34 cellular contexts compared by ENCODE assay signal in genomic region chr3:188721312-188721711, GRCh38.
"Had no signal": no experiment of that assay in that cellular context is flagged by ENCODE, and none has a peak within 500 bp of the region (broad histone marks: within the 10 kb centered on the region; RNA-seq: fewer than 3 reads in every experiment).

No MANE protein-coding gene starts in this region.

- H3K9me3 Mint-ChIP-seq: activated CD4-positive, alpha-beta T cell treated with anti-CD3 and anti-CD28 coated beads, Interleukin-2, amount 10 ng/mL, durations not matched to agents 24 days and 14 days; activated CD8-positive, alpha-beta T cell treated with anti-CD3 and anti-CD28 coated beads for 36 hours; activated naive CD4-positive, alpha-beta T cell treated with anti-CD3 and anti-CD28 coated beads, Interleukin-2, amount 50 U/mL, for 24 hours; activated naive CD8-positive, alpha-beta T cell treated with anti-CD3 and anti-CD28 coated beads, Interleukin-2, amount 10 ng/mL, durations not matched to agents 7 days and 5 days; activated T-cell treated with anti-CD3 and anti-CD28 coated beads, Interleukin-2, amount 50 U/mL, for 72 hours; activated T-helper 17 cell treated with anti-CD3 and anti-CD28 coated beads, Interleukin-2, amount 50 U/mL, for 72 hours; T-helper 1 cell treated with Interleukin-12 subunit alpha and Interleukin-12 subunit beta and Interleukin-4 antibody, amounts not matched to agents 30 μg/mL and 1 μg/mL, for 36 hours; T-helper 2 cell treated with Interferon-gamma antibody and Interleukin-4, amounts not matched to agents 5 μg/mL and 100 μg/mL, for 36 hours had no signal

- H3K4me3 Mint-ChIP-seq: activated CD4-positive, alpha-beta T cell treated with anti-CD3 and anti-CD28 coated beads, Interleukin-2, amount 10 ng/mL, durations not matched to agents 24 days and 14 days; activated CD8-positive, alpha-beta T cell treated with anti-CD3 and anti-CD28 coated beads for 36 hours; activated naive CD4-positive, alpha-beta T cell treated with anti-CD3 and anti-CD28 coated beads, Interleukin-2, amount 50 U/mL, for 24 hours; activated naive CD8-positive, alpha-beta T cell treated with anti-CD3 and anti-CD28 coated beads, Interleukin-2, amount 10 ng/mL, durations not matched to agents 7 days and 5 days; activated T-cell treated with anti-CD3 and anti-CD28 coated beads, Interleukin-2, amount 50 U/mL, for 72 hours; T-helper 1 cell treated with Interleukin-12 subunit alpha and Interleukin-12 subunit beta and Interleukin-4 antibody, amounts not matched to agents 30 μg/mL and 1 μg/mL, for 36 hours; T-helper 2 cell treated with Interferon-gamma antibody and Interleukin-4, amounts not matched to agents 5 μg/mL and 100 μg/mL, for 36 hours had no signal

- DNase-seq: activated CD4-positive, alpha-beta T cell treated with anti-CD3 and anti-CD28 coated beads for 1 hour; activated CD4-positive, alpha-beta T cell treated with anti-CD3 and anti-CD28 coated beads, Interleukin-2, amount 10 ng/mL, durations not matched to agents 24 days and 14 days; activated CD4-positive, alpha-beta T cell treated with anti-CD3 and anti-CD28 coated beads, Interleukin-2, amount 50 U/mL, for 4 hours; activated CD4-positive, CD25-positive, alpha-beta regulatory T cell; activated CD8-positive, alpha-beta T cell treated with anti-CD3 and anti-CD28 coated beads for 36 hours; activated effector memory CD4-positive, alpha-beta T cell treated with anti-CD3 and anti-CD28 coated beads, Interleukin-2, amount 50 U/mL, for 16 hours; activated naive CD4-positive, alpha-beta T cell; activated naive CD8-positive, alpha-beta T cell treated with anti-CD3 and anti-CD28 coated beads, Interleukin-2, amount 10 ng/mL, durations not matched to agents 7 days and 5 days; activated T-cell treated with anti-CD3 and anti-CD28 coated beads, Interleukin-2, amount 50 U/mL, for 1 hour; activated T-cell treated with anti-CD3 and anti-CD28 coated beads, Interleukin-2, amount 50 U/mL, for 72 hours; body of pancreas; Karpas-422; NCI-H1048; NCI-H1105 treated with DMSO at 0.1 percent for 48 hours; NCI-H1436; NCI-H1694; NCI-H1930; NCI-H226; NCI-H446 treated with DMSO at 0.1 percent for 48 hours; NCI-H524; NCI-H69; Peyer's patch; RPMI8226; SHP77 treated with DMSO at 0.1 percent for 48 hours; SK-N-SH had no signal

- H3K27ac ChIP-seq: body of pancreas, breast epithelium, Peyer's patch, SJSA1 had no signal

- H3K27ac Mint-ChIP-seq: activated CD4-positive, alpha-beta T cell treated with anti-CD3 and anti-CD28 coated beads, Interleukin-2, amount 10 ng/mL, durations not matched to agents 24 days and 14 days; activated CD8-positive, alpha-beta T cell treated with anti-CD3 and anti-CD28 coated beads for 36 hours; activated naive CD4-positive, alpha-beta T cell treated with anti-CD3 and anti-CD28 coated beads, Interleukin-2, amount 50 U/mL, for 24 hours; activated naive CD8-positive, alpha-beta T cell treated with anti-CD3 and anti-CD28 coated beads, Interleukin-2, amount 10 ng/mL, durations not matched to agents 7 days and 5 days; activated T-cell treated with anti-CD3 and anti-CD28 coated beads, Interleukin-2, amount 50 U/mL, for 72 hours; activated T-helper 17 cell treated with anti-CD3 and anti-CD28 coated beads, Interleukin-2, amount 50 U/mL, for 72 hours; T-helper 1 cell treated with Interleukin-12 subunit alpha and Interleukin-12 subunit beta and Interleukin-4 antibody, amounts not matched to agents 30 μg/mL and 1 μg/mL, for 36 hours; T-helper 2 cell treated with Interferon-gamma antibody and Interleukin-4, amounts not matched to agents 5 μg/mL and 100 μg/mL, for 36 hours had no signal

- H3K4me1 ChIP-seq: breast epithelium, Peyer's patch, SJSA1 had no signal

- H3K27me3 Mint-ChIP-seq: activated CD8-positive, alpha-beta T cell treated with anti-CD3 and anti-CD28 coated beads for 36 hours; activated naive CD4-positive, alpha-beta T cell treated with anti-CD3 and anti-CD28 coated beads, Interleukin-2, amount 50 U/mL, for 24 hours; activated naive CD8-positive, alpha-beta T cell treated with anti-CD3 and anti-CD28 coated beads, Interleukin-2, amount 10 ng/mL, durations not matched to agents 7 days and 5 days; activated T-helper 17 cell treated with anti-CD3 and anti-CD28 coated beads, Interleukin-2, amount 50 U/mL, for 72 hours had no signal

- H3K4me2 ChIP-seq: SK-N-SH had no signal

- H3K9me3 ChIP-seq: body of pancreas, breast epithelium, MG63, Peyer's patch, SJSA1, SK-N-SH had no signal

- H3K27me3 ChIP-seq: body of pancreas, breast epithelium, MG63, Peyer's patch, SJSA1 had no signal

- H3K9ac ChIP-seq: SK-N-SH had no signal

- H3K36me3 ChIP-seq: breast epithelium, MG63, Peyer's patch had no signal

- H3K4me3 ChIP-seq: body of pancreas, breast epithelium, MG63, Peyer's patch, SJSA1 had no signal

- FAIRE-seq: astrocyte, TTC549 had no signal
